1 cellular context compared by ENCODE assay signal in the genomic region with DNA sequence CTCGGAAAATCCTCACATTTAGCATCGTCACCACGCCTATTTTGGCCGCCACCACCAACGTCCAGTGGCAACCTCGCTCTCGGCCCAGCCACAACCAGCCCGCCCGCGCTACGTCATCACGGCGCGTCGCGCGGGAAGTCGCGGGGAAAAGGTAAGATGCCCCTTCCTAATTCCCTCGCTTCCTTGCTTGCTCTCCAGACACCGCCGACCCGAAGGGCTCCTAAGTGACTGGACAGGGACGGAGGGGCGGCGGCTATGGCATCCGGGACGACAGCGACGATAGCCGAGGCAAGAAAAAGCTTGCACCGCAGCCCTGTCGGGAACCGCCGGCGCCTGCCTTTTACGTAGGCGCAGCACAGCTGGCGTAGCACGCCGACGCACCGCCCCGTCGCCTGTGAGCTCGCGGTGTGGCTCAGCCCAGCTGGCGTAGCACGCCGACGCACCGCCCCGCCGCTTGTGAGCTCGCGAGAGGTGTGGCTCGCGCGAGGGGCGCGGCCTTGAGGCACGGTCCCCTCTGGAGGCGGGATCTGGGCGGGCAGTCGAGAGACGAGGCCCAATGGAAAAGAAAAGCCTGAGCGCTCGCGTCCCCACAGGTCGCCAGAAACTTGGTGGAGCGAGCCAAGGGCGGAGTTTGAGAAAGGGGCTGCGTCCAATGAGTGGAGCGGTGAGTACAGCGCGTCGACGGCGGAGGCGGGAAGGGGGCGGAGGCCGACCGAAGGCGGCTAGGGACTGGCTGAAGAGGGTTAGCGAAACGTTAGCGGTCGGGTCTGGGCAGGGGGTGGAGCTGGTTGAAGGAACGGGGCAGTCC.
TF ChIP-seq lines count a peak whose summit lies in the region.

HDAC6 (plus strand) TSS at position 787 of the 808 bp plus-strand sequence. CDS start 626 bp downstream, outside the sequence.

TF ChIP-seq in HepG2, 621 proteins besides CTCF, POLR2A, EP300 and RAD21 (continued from another document and continues in another):
- TF ChIP-seq ZNF343 (CRISPR knock-in tag; IDR thresholded peaks at IDR 0.05) = no peak
- TF ChIP-seq ZMYM4 (CRISPR knock-in tag; IDR thresholded peaks at IDR 0.05) = peak; percentile 67
- TF ChIP-seq GTF3A (CRISPR knock-in tag; conservative IDR thresholded peaks at IDR 0.05) = no peak
- no peak for TF ChIP-seq ZNF773 (CRISPR knock-in tag; IDR thresholded peaks at IDR 0.05; ENCODE audit: borderline replicate concordance)
- TF ChIP-seq SNAPC4 (CRISPR knock-in tag; IDR thresholded peaks at IDR 0.05) = no peak
- no peak for TF ChIP-seq XRCC5 (optimal IDR thresholded peaks at IDR 0.05; ENCODE audit: low read length)
- TF ChIP-seq, protein P1, sequence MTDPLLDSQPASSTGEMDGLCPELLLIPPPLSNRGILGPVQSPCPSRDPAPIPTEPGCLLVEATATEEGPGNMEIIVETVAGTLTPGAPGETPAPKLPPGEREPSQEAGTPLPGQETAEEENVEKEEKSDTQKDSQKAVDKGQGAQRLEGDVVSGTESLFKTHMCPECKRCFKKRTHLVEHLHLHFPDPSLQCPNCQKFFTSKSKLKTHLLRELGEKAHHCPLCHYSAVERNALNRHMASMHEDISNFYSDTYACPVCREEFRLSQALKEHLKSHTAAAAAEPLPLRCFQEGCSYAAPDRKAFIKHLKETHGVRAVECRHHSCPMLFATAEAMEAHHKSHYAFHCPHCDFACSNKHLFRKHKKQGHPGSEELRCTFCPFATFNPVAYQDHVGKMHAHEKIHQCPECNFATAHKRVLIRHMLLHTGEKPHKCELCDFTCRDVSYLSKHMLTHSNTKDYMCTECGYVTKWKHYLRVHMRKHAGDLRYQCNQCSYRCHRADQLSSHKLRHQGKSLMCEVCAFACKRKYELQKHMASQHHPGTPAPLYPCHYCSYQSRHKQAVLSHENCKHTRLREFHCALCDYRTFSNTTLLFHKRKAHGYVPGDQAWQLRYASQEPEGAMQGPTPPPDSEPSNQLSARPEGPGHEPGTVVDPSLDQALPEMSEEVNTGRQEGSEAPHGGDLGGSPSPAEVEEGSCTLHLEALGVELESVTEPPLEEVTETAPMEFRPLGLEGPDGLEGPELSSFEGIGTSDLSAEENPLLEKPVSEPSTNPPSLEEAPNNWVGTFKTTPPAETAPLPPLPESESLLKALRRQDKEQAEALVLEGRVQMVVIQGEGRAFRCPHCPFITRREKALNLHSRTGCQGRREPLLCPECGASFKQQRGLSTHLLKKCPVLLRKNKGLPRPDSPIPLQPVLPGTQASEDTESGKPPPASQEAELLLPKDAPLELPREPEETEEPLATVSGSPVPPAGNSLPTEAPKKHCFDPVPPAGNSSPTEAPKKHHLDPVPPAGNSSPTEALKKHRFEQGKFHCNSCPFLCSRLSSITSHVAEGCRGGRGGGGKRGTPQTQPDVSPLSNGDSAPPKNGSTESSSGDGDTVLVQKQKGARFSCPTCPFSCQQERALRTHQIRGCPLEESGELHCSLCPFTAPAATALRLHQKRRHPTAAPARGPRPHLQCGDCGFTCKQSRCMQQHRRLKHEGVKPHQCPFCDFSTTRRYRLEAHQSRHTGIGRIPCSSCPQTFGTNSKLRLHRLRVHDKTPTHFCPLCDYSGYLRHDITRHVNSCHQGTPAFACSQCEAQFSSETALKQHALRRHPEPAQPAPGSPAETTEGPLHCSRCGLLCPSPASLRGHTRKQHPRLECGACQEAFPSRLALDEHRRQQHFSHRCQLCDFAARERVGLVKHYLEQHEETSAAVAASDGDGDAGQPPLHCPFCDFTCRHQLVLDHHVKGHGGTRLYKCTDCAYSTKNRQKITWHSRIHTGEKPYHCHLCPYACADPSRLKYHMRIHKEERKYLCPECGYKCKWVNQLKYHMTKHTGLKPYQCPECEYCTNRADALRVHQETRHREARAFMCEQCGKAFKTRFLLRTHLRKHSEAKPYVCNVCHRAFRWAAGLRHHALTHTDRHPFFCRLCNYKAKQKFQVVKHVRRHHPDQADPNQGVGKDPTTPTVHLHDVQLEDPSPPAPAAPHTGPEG (CRISPR knock-in tag; IDR thresholded peaks at IDR 0.05) = no peak
- TF ChIP-seq, protein P2, sequence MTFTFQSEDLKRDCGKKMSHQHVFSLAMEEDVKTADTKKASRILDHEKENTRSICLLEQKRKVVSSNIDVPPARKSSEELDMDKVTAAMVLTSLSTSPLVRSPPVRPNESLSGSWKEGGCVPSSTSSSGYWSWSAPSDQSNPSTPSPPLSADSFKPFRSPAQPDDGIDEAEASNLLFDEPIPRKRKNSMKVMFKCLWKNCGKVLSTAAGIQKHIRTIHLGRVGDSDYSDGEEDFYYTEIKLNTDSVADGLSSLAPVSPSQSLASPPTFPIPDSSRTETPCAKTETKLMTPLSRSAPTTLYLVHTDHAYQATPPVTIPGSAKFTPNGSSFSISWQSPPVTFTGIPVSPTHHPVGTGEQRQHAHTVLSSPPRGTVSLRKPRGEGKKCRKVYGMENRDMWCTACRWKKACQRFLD (CRISPR knock-in tag; IDR thresholded peaks at IDR 0.05; ENCODE audit: borderline replicate concordance) = no peak
- TF ChIP-seq THAP7 (CRISPR knock-in tag; IDR thresholded peaks at IDR 0.05) = 0 out of 2 replicates have a peak, but pooled peaks have one; percentile 33
- no peak for TF ChIP-seq NR3C1 (CRISPR knock-in tag; IDR thresholded peaks at IDR 0.05)
- TF ChIP-seq, protein P3, sequence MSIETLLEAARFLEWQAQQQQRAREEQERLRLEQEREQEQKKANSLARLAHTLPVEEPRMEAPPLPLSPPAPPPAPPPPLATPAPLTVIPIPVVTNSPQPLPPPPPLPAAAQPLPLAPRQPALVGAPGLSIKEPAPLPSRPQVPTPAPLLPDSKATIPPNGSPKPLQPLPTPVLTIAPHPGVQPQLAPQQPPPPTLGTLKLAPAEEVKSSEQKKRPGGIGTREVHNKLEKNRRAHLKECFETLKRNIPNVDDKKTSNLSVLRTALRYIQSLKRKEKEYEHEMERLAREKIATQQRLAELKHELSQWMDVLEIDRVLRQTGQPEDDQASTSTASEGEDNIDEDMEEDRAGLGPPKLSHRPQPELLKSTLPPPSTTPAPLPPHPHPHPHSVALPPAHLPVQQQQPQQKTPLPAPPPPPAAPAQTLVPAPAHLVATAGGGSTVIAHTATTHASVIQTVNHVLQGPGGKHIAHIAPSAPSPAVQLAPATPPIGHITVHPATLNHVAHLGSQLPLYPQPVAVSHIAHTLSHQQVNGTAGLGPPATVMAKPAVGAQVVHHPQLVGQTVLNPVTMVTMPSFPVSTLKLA (IDR thresholded peaks at IDR 0.05) = no peak
- TF ChIP-seq SMARCE1 (IDR thresholded peaks at IDR 0.05; ENCODE audit: borderline replicate concordance) = no peak
- TF ChIP-seq PATZ1 (CRISPR knock-in tag; IDR thresholded peaks at IDR 0.05) = no peak
- TF ChIP-seq CEBPB (IDR thresholded peaks at IDR 0.05; ENCODE audit: borderline replicate concordance, low read depth, low read length) = no peak
- TF ChIP-seq RXRA (CRISPR knock-in tag; IDR thresholded peaks at IDR 0.05) = peak; percentile 38; the same call in 1 of the 2 replicates
- no peak for TF ChIP-seq ZNF326 (CRISPR knock-in tag; IDR thresholded peaks at IDR 0.05; ENCODE audit: borderline replicate concordance)
- TF ChIP-seq RCOR2 (CRISPR knock-in tag; IDR thresholded peaks at IDR 0.05) = no peak
- TF ChIP-seq, protein P4, sequence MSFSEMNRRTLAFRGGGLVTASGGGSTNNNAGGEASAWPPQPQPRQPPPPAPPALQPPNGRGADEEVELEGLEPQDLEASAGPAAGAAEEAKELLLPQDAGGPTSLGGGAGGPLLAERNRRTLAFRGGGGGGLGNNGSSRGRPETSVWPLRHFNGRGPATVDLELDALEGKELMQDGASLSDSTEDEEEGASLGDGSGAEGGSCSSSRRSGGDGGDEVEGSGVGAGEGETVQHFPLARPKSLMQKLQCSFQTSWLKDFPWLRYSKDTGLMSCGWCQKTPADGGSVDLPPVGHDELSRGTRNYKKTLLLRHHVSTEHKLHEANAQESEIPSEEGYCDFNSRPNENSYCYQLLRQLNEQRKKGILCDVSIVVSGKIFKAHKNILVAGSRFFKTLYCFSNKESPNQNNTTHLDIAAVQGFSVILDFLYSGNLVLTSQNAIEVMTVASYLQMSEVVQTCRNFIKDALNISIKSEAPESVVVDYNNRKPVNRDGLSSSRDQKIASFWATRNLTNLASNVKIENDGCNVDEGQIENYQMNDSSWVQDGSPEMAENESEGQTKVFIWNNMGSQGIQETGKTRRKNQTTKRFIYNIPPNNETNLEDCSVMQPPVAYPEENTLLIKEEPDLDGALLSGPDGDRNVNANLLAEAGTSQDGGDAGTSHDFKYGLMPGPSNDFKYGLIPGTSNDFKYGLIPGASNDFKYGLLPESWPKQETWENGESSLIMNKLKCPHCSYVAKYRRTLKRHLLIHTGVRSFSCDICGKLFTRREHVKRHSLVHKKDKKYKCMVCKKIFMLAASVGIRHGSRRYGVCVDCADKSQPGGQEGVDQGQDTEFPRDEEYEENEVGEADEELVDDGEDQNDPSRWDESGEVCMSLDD (CRISPR knock-in tag; IDR thresholded peaks at IDR 0.05; ENCODE audit: borderline replicate concordance) = no peak
- TF ChIP-seq ZNF614 (CRISPR knock-in tag; IDR thresholded peaks at IDR 0.05; ENCODE audit: borderline replicate concordance) = no peak
- no peak for TF ChIP-seq ZNF446 (CRISPR knock-in tag; IDR thresholded peaks at IDR 0.05)
- TF ChIP-seq FLYWCH1 (CRISPR knock-in tag; IDR thresholded peaks at IDR 0.05) = no peak
- TF ChIP-seq, protein P5, sequence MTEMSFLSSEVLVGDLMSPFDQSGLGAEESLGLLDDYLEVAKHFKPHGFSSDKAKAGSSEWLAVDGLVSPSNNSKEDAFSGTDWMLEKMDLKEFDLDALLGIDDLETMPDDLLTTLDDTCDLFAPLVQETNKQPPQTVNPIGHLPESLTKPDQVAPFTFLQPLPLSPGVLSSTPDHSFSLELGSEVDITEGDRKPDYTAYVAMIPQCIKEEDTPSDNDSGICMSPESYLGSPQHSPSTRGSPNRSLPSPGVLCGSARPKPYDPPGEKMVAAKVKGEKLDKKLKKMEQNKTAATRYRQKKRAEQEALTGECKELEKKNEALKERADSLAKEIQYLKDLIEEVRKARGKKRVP (CRISPR knock-in tag; IDR thresholded peaks at IDR 0.05) = 0 out of 4 replicates have a peak, but pooled peaks of 1 of the 2 experiments have one; percentile 32
- TF ChIP-seq CREBL2 (CRISPR knock-in tag; IDR thresholded peaks at IDR 0.05; ENCODE audit: borderline replicate concordance) = no peak
- no peak for TF ChIP-seq SRSF9 (IDR thresholded peaks at IDR 0.05; ENCODE audit: borderline replicate concordance, insufficient read depth, low read depth, low read length, poor library complexity, severe bottlenecking)
- peak; percentile 65; the same call in 1 of the 2 replicates for TF ChIP-seq DR1 (CRISPR knock-in tag; IDR thresholded peaks at IDR 0.05)
- no peak for TF ChIP-seq NR1H2 (CRISPR knock-in tag; IDR thresholded peaks at IDR 0.05; ENCODE audit: borderline replicate concordance, low read depth)
- TF ChIP-seq BATF2 (CRISPR knock-in tag; IDR thresholded peaks at IDR 0.05) = no peak
- TF ChIP-seq NCOA5 (CRISPR knock-in tag; IDR thresholded peaks at IDR 0.05) = no peak
- 0 out of 2 replicates have a peak, but pooled peaks have one; percentile 17 for TF ChIP-seq SMAD3 (CRISPR knock-in tag; IDR thresholded peaks at IDR 0.05)
- TF ChIP-seq CCDC6 (CRISPR knock-in tag; IDR thresholded peaks at IDR 0.05) = no peak
